In genomic region chr15:89907289-89907688, GRCh38 we compare ENCODE assay signal across 21 cellular contexts.
"Had no signal": no experiment of that assay in that cellular context is flagged by ENCODE, and none has a peak within 500 bp of the region (broad histone marks: within the 10 kb centered on the region; RNA-seq: fewer than 3 reads in every experiment).

No MANE protein-coding gene starts in this region.

- H3K36me3 ChIP-seq: neutrophil, right lobe of liver had no signal

- H3K4me3 ChIP-seq: esophagus squamous epithelium, right lobe of liver, testis, transverse colon had no signal

- H3K9me3 Mint-ChIP-seq: activated naive CD4-positive, alpha-beta T cell treated with anti-CD3 and anti-CD28 coated beads, Interleukin-2, amount 10 ng/mL, durations not matched to agents 7 days and 5 days; central memory CD8-positive, alpha-beta T cell; nephron progenitor cell had no signal

- H3K27me3 ChIP-seq: esophagus squamous epithelium, right lobe of liver, testis, transverse colon had no signal

- H3K27ac Mint-ChIP-seq: activated naive CD4-positive, alpha-beta T cell treated with anti-CD3 and anti-CD28 coated beads, Interleukin-2, amount 10 ng/mL, durations not matched to agents 7 days and 5 days; T-helper 17 cell had no signal

- H3K36me3 Mint-ChIP-seq: activated naive CD4-positive, alpha-beta T cell treated with anti-CD3 and anti-CD28 coated beads, Interleukin-2, amount 10 ng/mL, durations not matched to agents 7 days and 5 days had no signal

- H3K27ac ChIP-seq: epithelial cell of prostate, esophagus squamous epithelium, neutrophil, right lobe of liver, testis, transverse colon had no signal

- H3K9me3 ChIP-seq: esophagus squamous epithelium, neutrophil, right lobe of liver, testis, transverse colon had no signal

- H3K4me1 Mint-ChIP-seq: activated naive CD4-positive, alpha-beta T cell treated with anti-CD3 and anti-CD28 coated beads, Interleukin-2, amount 10 ng/mL, durations not matched to agents 7 days and 5 days; central memory CD8-positive, alpha-beta T cell had no signal

- DNase-seq: activated CD8-positive, alpha-beta memory T cell treated with anti-CD3 and anti-CD28 coated beads for 24 hours; activated gamma-delta T cell; activated naive CD4-positive, alpha-beta T cell treated with anti-CD3 and anti-CD28 coated beads, Interleukin-2, amount 10 ng/mL, durations not matched to agents 7 days and 5 days; activated T-cell treated with anti-CD3 and anti-CD28 coated beads, Interleukin-2, amount 50 U/mL, for 1 hour; anterior cingulate cortex; dermis blood vessel endothelial cell; effector CD4-positive, alpha-beta T cell; esophagus squamous epithelium; left colon; mammary epithelial cell; nephron progenitor cell; right lobe of liver; stimulated activated CD4-positive, alpha-beta T cell treated with anti-CD3 and anti-CD28 coated beads, Interleukin-2, amount 100 ng/mL, for 48 hours; stimulated activated naive CD8-positive, alpha-beta T cell treated with anti-CD3 and anti-CD28 coated beads, Interleukin-15, Interleukin-2, amounts not matched to agents 100 U/mL and 50 U/mL, for 24 hours; T-helper 17 cell; T1000; testis; transverse colon had no signal

- ATAC-seq: left colon; right lobe of liver; stimulated activated naive CD8-positive, alpha-beta T cell treated with anti-CD3 and anti-CD28 coated beads, Interleukin-15, Interleukin-2, amounts not matched to agents 100 U/mL and 50 U/mL, for 24 hours; T-helper 17 cell had no signal

- H3K4me3 Mint-ChIP-seq: activated naive CD4-positive, alpha-beta T cell treated with anti-CD3 and anti-CD28 coated beads, Interleukin-2, amount 10 ng/mL, durations not matched to agents 7 days and 5 days; central memory CD8-positive, alpha-beta T cell; nephron progenitor cell; T-helper 17 cell had no signal
